30 cellular contexts compared by ENCODE assay signal in genomic region chr7:115491744-115492380, GRCh38.
DNase-seq lines count a peak whose midpoint lies in the region; ATAC-seq, FAIRE-seq and TF ChIP-seq lines count a peak whose summit lies in the region.
"Had no signal": no experiment of that assay in that cellular context is flagged by ENCODE, and none has a peak within 500 bp of the region (broad histone marks: within the 10 kb centered on the region; RNA-seq: fewer than 3 reads in every experiment).

No MANE protein-coding gene starts in this region.

- H3K4me3 ChIP-seq in ACC112 (ENCODE audit: low read depth, low read length) (no peak overlapping the region), HEK293 (ENCODE audit: low read depth, low read length) (no peak overlapping the region), PC-3 (ENCODE audit: low read length) (no peak overlapping the region), endothelial cell of umbilical vein (replicated peaks in 1 of 3; ENCODE audit: insufficient read depth in 1 of 3, low read depth in 1 of 3, low read length in 3 of 3) (no peak overlapping the region)
- H3K4me3 ChIP-seq: A549, GM12878, HAP-1 had no signal

- no peaks in the 10 kb centered on the region for H3K9me3 ChIP-seq in HEK293 (ENCODE audit: control insufficient read depth, insufficient read depth, low read depth, low read length)
- H3K9me3 ChIP-seq in PC-3 (ENCODE audit: low read length) = no peaks in the 10 kb centered on the region
- H3K9me3 ChIP-seq in endothelial cell of umbilical vein (replicated peaks; ENCODE audit: control insufficient read depth, insufficient read depth, low read length) = no peaks in the 10 kb centered on the region
- H3K9me3 ChIP-seq: A549, HAP-1 had no signal

- no peaks in the 10 kb centered on the region for H4K20me1 ChIP-seq in PC-3 (ENCODE audit: low read length)
- H4K20me1 ChIP-seq in endothelial cell of umbilical vein (replicated peaks; ENCODE audit: control insufficient read depth, extremely low read depth, insufficient read depth, low read length) = no peaks in the 10 kb centered on the region

- FAIRE-seq in endothelial cell of umbilical vein (lab: Jason Lieb, UNC) = no peak
- FAIRE-seq: GM12878 had no signal

- no peaks in the 10 kb centered on the region for H3K79me2 ChIP-seq in ACC112 (ENCODE audit: control insufficient read depth, insufficient read depth, low read length, unreplicated experiment)
- H3K79me2 ChIP-seq in PC-3 (ENCODE audit: low read length) = no peaks in the 10 kb centered on the region
- no peaks in the 10 kb centered on the region for H3K79me2 ChIP-seq in endothelial cell of umbilical vein (ENCODE audit: control insufficient read depth, insufficient read depth, low read length)

- no peaks in the 10 kb centered on the region for H3K9me2 ChIP-seq in PC-3 (replicated peaks; ENCODE audit: low read length)

- H3K27ac ChIP-seq in ACC112 (ENCODE audit: low read depth, low read length) (no peak overlapping the region), HEK293 (ENCODE audit: extremely low read depth, low read depth, low read length) (no peak overlapping the region), PC-3 (ENCODE audit: low read length) (no peak overlapping the region), endothelial cell of umbilical vein (ENCODE audit: insufficient read depth, low read depth, low read length) (no peak overlapping the region)
- H3K27ac ChIP-seq: A549, HL-60, KMS-11 had no signal

- H3K4me2 ChIP-seq in PC-3 (ENCODE audit: low read length) (no peak overlapping the region), endothelial cell of umbilical vein (ENCODE audit: insufficient read depth, low read length) (no peak overlapping the region)
- H3K4me2 ChIP-seq: A549, KMS-11 had no signal

- no peaks in the 10 kb centered on the region for H3F3A ChIP-seq in PC-3 (ENCODE audit: low read length, unreplicated experiment)

- no peak for TF ChIP-seq POLR2A in endothelial cell of umbilical vein (IDR thresholded peaks at IDR 0.05; ENCODE audit: low read depth, low read length)

- H3K9ac ChIP-seq in PC-3 (ENCODE audit: low read length) (no peak overlapping the region), endothelial cell of umbilical vein (replicated peaks; ENCODE audit: extremely low read depth, insufficient read depth, low read length) (no peak overlapping the region)
- H3K9ac ChIP-seq: KMS-11 had no signal

- no peaks in the 10 kb centered on the region for H3K9me1 ChIP-seq in endothelial cell of umbilical vein (replicated peaks; ENCODE audit: control insufficient read depth, extremely low read depth, insufficient read depth, low read length)

- peak; percentile 35; the same call in 1 of the 2 replicates for ATAC-seq in PC-3
- ATAC-seq: A549, GM12878, T-cell had no signal

- dilution Hi-C loops in endothelial cell of umbilical vein (cut with MboI; ENCODE audit: extremely low pct_ligation_motif_present, low sequenced_read_pairs) = no loop called here

- BruUV-seq in PC-3 (replicated peaks; lab: Mats Ljungman, UMichigan) = no TSS peak
- BruUV-seq in endothelial cell of umbilical vein (replicated peaks; lab: Mats Ljungman, UMichigan) = no TSS peak

- H3K36me3 ChIP-seq in ACC112 (ENCODE audit: insufficient read depth, low read length) (no peaks in the 10 kb centered on the region), HEK293 (ENCODE audit: control insufficient read depth in 2 of 2, insufficient read depth in 1 of 2, low read length in 2 of 2) (no peaks in the 10 kb centered on the region), PC-3 (ENCODE audit: low read depth, low read length) (no peaks in the 10 kb centered on the region), endothelial cell of umbilical vein (ENCODE audit: control insufficient read depth in 2 of 2, extremely low read depth in 1 of 2, insufficient read depth in 2 of 2, low read length in 2 of 2) (no peaks in the 10 kb centered on the region)
- H3K36me3 ChIP-seq: HAP-1 had no signal

- POLR2A ChIA-PET in HEK293 (lab: Yijun Ruan, JAX) = no interaction called here
- POLR2A ChIA-PET in PC-3 (lab: Charles Lee; ENCODE audit: unreplicated experiment) = no interaction called here
- POLR2A ChIA-PET in endothelial cell of umbilical vein (lab: Charles Lee) = no interaction called here

- intact Hi-C loops in PC-3 (cut with micrococcal nuclease) = loop anchor here (2.0 kb wide), 1 partner anchor 187 kb away; no protein-coding TSS in a partner anchor
- intact Hi-C loops in endothelial cell of umbilical vein (cut with micrococcal nuclease) = no loop called here

- DNase-seq in PC-3 (no peak), endothelial cell of umbilical vein (ENCODE audit: low read depth, low spot score) (peak; percentile 49), activated T-cell treated with anti-CD3 and anti-CD28 coated beads for 4 hours (no peak), LoVo (ENCODE audit: low spot score) (no peak), cortex of kidney (lab: John Stamatoyannopoulos, UW) (no peak), NCI-H146 (lab: John Stamatoyannopoulos, UW) (no peak)
- DNase-seq: C1 segment of cervical spinal cord; CD4-positive, alpha-beta memory T cell; COR-L47; DMS79; EL; GDM1; GOT3; NCI-H1105; NCI-H1436 treated with DMSO at 0.1 percent for 48 hours; NCI-H2029; NCI-H2171; NCI-H226; NCI-H510A; NK-92 treated with Interleukin-12 subunit alpha and Interleukin-12 subunit beta, amount 100 ng/mL, for 24 hours; Right ventricle myocardium superior; RPMI8226; T-cell had no signal

- H3K4me1 ChIP-seq in ACC112 (ENCODE audit: control insufficient read depth, insufficient read depth, low read length, unreplicated experiment) (peaks cover 7% of the 10 kb centered on the region), HEK293 (ENCODE audit: control insufficient read depth, insufficient read depth, low read length) (peaks cover 4% of the 10 kb centered on the region; the same call in 1 of the 2 replicates), PC-3 (ENCODE audit: insufficient read depth, low read length) (peaks cover 7% of the 10 kb centered on the region; the same call in 1 of the 2 replicates), endothelial cell of umbilical vein (ENCODE audit: control insufficient read depth, extremely low read depth, insufficient read depth, low read length) (no peaks in the 10 kb centered on the region)
- H3K4me1 ChIP-seq: A549, HAP-1 had no signal

- TF ChIP-seq CTCF in HEK293 (tag by site-specific recombination; IDR thresholded peaks at IDR 0.05) = no peak
- no peak for TF ChIP-seq CTCF in PC-3 (conservative IDR thresholded peaks at IDR 0.05; ENCODE audit: low read depth, low read length)
- no peak for TF ChIP-seq CTCF in endothelial cell of umbilical vein (IDR thresholded peaks at IDR 0.05; ENCODE audit: extremely low read depth in 1 of 2, insufficient read depth in 1 of 2, low read depth in 1 of 2, low read length in 2 of 2)

- peak overlapping the region; percentile 37 for H2AFZ ChIP-seq in ACC112 (ENCODE audit: low read length, unreplicated experiment)
- no peak overlapping the region for H2AFZ ChIP-seq in PC-3 (ENCODE audit: low read length)
- H2AFZ ChIP-seq in endothelial cell of umbilical vein (ENCODE audit: low read depth, low read length) = no peak overlapping the region

- CTCF ChIA-PET in HEK293 (lab: Yijun Ruan, JAX) = no interaction called here
- CTCF ChIA-PET in PC-3 (lab: Charles Lee) = no interaction called here
- CTCF ChIA-PET in endothelial cell of umbilical vein (lab: Charles Lee) = interaction anchor here (1.2 to 2.0 kb wide), 3 partner anchors 33 to 1065 kb away, joined by 3 to 7 read pairs (median 4); no protein-coding TSS in a partner anchor

- H3K27me3 ChIP-seq in ACC112 (ENCODE audit: insufficient read depth, low read length) (no peaks in the 10 kb centered on the region), PC-3 (ENCODE audit: low read length) (peaks cover 9% of the 10 kb centered on the region; the same call in 1 of the 2 replicates), endothelial cell of umbilical vein (ENCODE audit: control insufficient read depth in 2 of 2, insufficient read depth in 2 of 2, low read length in 2 of 2) (peaks cover 0 to under 1% of the 10 kb centered on the region in 2 experiments)

TF ChIP-seq in HEK293, 187 proteins besides CTCF, POLR2A, EP300 and RAD21 (continues in another document):
- TF ChIP-seq ZNF23 (tag by site-specific recombination; IDR thresholded peaks at IDR 0.05; ENCODE audit: borderline replicate concordance) (no peak), ZNF391 (tag by site-specific recombination; IDR thresholded peaks at IDR 0.05; ENCODE audit: borderline replicate concordance, low read depth) (no peak), ZNF324 (tag by site-specific recombination; IDR thresholded peaks at IDR 0.05) (no peak), ZBTB8A (tag by site-specific recombination; IDR thresholded peaks at IDR 0.05) (0 out of 2 replicates have a peak, but pooled peaks have one; percentile 31)
- TF ChIP-seq, protein P1, sequence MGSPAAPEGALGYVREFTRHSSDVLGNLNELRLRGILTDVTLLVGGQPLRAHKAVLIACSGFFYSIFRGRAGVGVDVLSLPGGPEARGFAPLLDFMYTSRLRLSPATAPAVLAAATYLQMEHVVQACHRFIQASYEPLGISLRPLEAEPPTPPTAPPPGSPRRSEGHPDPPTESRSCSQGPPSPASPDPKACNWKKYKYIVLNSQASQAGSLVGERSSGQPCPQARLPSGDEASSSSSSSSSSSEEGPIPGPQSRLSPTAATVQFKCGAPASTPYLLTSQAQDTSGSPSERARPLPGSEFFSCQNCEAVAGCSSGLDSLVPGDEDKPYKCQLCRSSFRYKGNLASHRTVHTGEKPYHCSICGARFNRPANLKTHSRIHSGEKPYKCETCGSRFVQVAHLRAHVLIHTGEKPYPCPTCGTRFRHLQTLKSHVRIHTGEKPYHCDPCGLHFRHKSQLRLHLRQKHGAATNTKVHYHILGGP (tag by site-specific recombination; IDR thresholded peaks at IDR 0.05) = peak; percentile 89

TF ChIP-seq in endothelial cell of umbilical vein, 7 proteins besides CTCF, POLR2A, EP300 and RAD21:
- no peak for TF ChIP-seq GATA2 (IDR thresholded peaks at IDR 0.05; ENCODE audit: insufficient read depth, insufficient read length, low read depth, low read length)
- TF ChIP-seq FOS (IDR thresholded peaks at IDR 0.05; ENCODE audit: borderline replicate concordance, insufficient read depth, low read length) = no peak
- no peak for TF ChIP-seq MAX (IDR thresholded peaks at IDR 0.05; ENCODE audit: insufficient read depth, insufficient read length)
- TF ChIP-seq POLR2AphosphoS5 (IDR thresholded peaks at IDR 0.05; ENCODE audit: insufficient read depth, low read depth, low read length) = no peak
- no peak for TF ChIP-seq EZH2 (IDR thresholded peaks at IDR 0.05; ENCODE audit: borderline replicate concordance, low read depth, low read length, severe bottlenecking)
- TF ChIP-seq JUN (IDR thresholded peaks at IDR 0.05; ENCODE audit: borderline replicate concordance, insufficient read depth, insufficient read length, low read depth) = no peak
- no peak for TF ChIP-seq MYC (IDR thresholded peaks at IDR 0.05; ENCODE audit: low read depth, low read length)
